9 cellular contexts compared by ENCODE assay signal in the genomic region with DNA sequence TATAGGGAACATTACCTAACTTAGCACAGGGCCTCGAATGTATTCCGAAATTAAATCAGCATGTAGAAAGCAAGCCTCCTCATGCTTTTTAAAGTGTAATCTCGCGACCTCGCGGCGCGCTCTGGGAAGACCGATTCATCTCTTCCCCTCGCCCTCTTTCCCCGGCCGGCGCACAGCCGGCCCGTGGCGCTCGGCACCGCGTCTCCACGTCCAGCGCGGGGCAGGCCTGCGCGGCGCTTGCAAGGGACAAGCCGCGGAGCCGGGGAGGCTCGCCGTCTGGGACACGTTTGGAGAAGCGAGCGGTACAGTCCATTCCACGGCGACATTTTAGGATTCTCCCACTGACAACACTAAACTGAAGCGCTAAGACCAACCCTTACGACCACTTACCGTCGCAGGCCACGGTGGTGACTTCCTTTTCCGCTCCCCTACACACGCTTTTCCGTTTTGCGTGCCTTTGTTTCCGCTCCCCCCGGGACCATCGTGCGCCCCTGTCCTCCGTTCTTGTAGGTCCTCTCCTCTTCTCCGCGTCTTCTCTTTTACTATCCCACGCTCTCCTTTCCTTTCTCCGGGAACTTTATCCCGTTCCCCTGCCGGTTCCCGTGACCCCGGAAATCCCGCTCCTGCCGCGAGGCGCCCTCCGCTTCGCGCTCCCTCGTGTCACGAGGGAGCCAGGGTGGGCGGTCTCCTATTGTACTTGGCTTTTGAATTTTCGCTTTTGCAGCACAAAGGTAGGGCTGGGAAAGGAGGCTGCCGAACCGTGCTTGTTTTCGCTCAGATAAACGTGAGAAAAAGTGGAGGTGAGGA. TPM values are rescaled to one million over a fixed set of nuclear protein-coding genes. Genes with fewer than 3 reads are reported as not detected.
DNase-seq lines count a peak whose midpoint lies in the region; ATAC-seq and TF ChIP-seq lines count a peak whose summit lies in the region.
"Had no signal": no experiment of that assay in that cellular context is flagged by ENCODE, and none has a peak within 500 bp of the region (broad histone marks: within the 10 kb centered on the region; RNA-seq: fewer than 3 reads in every experiment).

A gene with protein sequence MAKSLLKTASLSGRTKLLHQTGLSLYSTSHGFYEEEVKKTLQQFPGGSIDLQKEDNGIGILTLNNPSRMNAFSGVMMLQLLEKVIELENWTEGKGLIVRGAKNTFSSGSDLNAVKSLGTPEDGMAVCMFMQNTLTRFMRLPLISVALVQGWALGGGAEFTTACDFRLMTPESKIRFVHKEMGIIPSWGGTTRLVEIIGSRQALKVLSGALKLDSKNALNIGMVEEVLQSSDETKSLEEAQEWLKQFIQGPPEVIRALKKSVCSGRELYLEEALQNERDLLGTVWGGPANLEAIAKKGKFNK (minus strand): TSS at position 664 of the 807 bp plus-strand sequence. CDS start 12,581 bp downstream, outside the sequence.

- no peaks in the 10 kb centered on the region for H3K27me3 ChIP-seq in BE2C
- H3K27me3 ChIP-seq in ectodermal cell (ENCODE audit: control insufficient read depth, insufficient read depth, low read length, poor library complexity, severe bottlenecking) = no peaks in the 10 kb centered on the region
- H3K27me3 ChIP-seq in lower lobe of right lung (ENCODE audit: low read depth) = no peaks in the 10 kb centered on the region

- H3K4me1 Mint-ChIP-seq in activated CD4-positive, alpha-beta T cell treated with anti-CD3 and anti-CD28 coated beads, Interleukin-2, amount 10 ng/mL, durations not matched to agents 7 days and 5 days = peaks cover 14% of the 10 kb centered on the region

- H3K27me3 Mint-ChIP-seq in activated CD4-positive, alpha-beta T cell treated with anti-CD3 and anti-CD28 coated beads, Interleukin-2, amount 10 ng/mL, durations not matched to agents 7 days and 5 days = no peaks in the 10 kb centered on the region

- no peak within 1 kb of the TSS for H3K4me3 Mint-ChIP-seq in activated CD4-positive, alpha-beta T cell treated with anti-CD3 and anti-CD28 coated beads, Interleukin-2, amount 10 ng/mL, durations not matched to agents 7 days and 5 days
- H3K4me3 Mint-ChIP-seq: T-helper 1 cell treated with Interleukin-12 subunit alpha and Interleukin-12 subunit beta and Interleukin-4 antibody, amounts not matched to agents 30 μg/mL and 1 μg/mL, for 36 hours had no signal

- intact Hi-C loops in lower lobe of right lung (cut with DNase I) = no loop called here

- DNase-seq in BE2C (peak; percentile 81), GM19240 (ENCODE audit: insufficient read length, low spot score) (peak; percentile 26), NCI-H526 (lab: John Stamatoyannopoulos, UW) (peak; percentile 82 to 89), lower lobe of right lung (peak; percentile 78)
- peak; percentile 78 for DNase-seq in activated CD4-positive, alpha-beta T cell treated with anti-CD3 and anti-CD28 coated beads, Interleukin-2, amount 10 ng/mL, durations not matched to agents 7 days and 5 days
- peak; percentile 22 to 60 (median 37) for DNase-seq in stimulated activated CD4-positive, alpha-beta T cell treated with anti-CD3 and anti-CD28 coated beads, TNF-alpha, amount 100 ng/mL, for 1 hour (ENCODE audit: low read depth in 3 of 3, low spot score in 1 of 3)

- H3K9me3 Mint-ChIP-seq in activated CD4-positive, alpha-beta T cell treated with anti-CD3 and anti-CD28 coated beads, Interleukin-2, amount 10 ng/mL, durations not matched to agents 7 days and 5 days = no peaks in the 10 kb centered on the region
- H3K9me3 Mint-ChIP-seq: T-helper 1 cell treated with Interleukin-12 subunit alpha and Interleukin-12 subunit beta and Interleukin-4 antibody, amounts not matched to agents 30 μg/mL and 1 μg/mL, for 36 hours had no signal

- H3K27ac ChIP-seq in ectodermal cell (ENCODE audit: insufficient read depth, low read depth, low read length, poor library complexity, severe bottlenecking) (peak within 1 kb of the TSS; percentile 80), lower lobe of right lung (peak within 1 kb of the TSS; percentile 85)

- 0% methylated on average over 71 to 72 of the region's 72 CpGs for WGBS in ectodermal cell, 2 experiments

- peak within 1 kb of the TSS; percentile 79 for H3K4me3 ChIP-seq in BE2C (ENCODE audit: low read depth, low read length)
- peak within 1 kb of the TSS; percentile 79 for H3K4me3 ChIP-seq in ectodermal cell (ENCODE audit: insufficient read depth, low read depth, low read length)
- H3K4me3 ChIP-seq in lower lobe of right lung = peak within 1 kb of the TSS; percentile 78

- H3K9me3 ChIP-seq in BE2C (no peaks in the 10 kb centered on the region), ectodermal cell (ENCODE audit: control insufficient read depth, low read length) (no peaks in the 10 kb centered on the region), lower lobe of right lung (no peaks in the 10 kb centered on the region)

- H3K36me3 ChIP-seq in BE2C (no peaks in the 10 kb centered on the region; the same call in 1 of the 2 replicates), ectodermal cell (ENCODE audit: control insufficient read depth, insufficient read depth, low read length) (no peaks in the 10 kb centered on the region), lower lobe of right lung (no peaks in the 10 kb centered on the region)

- ATAC-seq in HG03442 (IDR thresholded peaks at IDR 0.05; ENCODE audit: unreplicated experiment) = peak; percentile 72
- peak; percentile 78 to 84 for ATAC-seq in lower lobe of right lung

- TF ChIP-seq CTCF in BE2C (IDR thresholded peaks at IDR 0.05; ENCODE audit: low read depth, low read length) (no peak), lower lobe of right lung (IDR thresholded peaks at IDR 0.05) (no peak)

- H3K4me1 ChIP-seq in BE2C (peaks cover 5% of the 10 kb centered on the region), ectodermal cell (ENCODE audit: control insufficient read depth, insufficient read depth, low read length) (peaks cover 12% of the 10 kb centered on the region), lower lobe of right lung (peaks cover 74% of the 10 kb centered on the region)

- CTCF ChIA-PET in activated CD4-positive, alpha-beta T cell treated with anti-CD3 and anti-CD28 coated beads, Interleukin-2, amount 10 ng/mL, durations not matched to agents 7 days and 5 days (lab: Charles Lee) = interaction anchor here (0.9 to 1.5 kb wide), 2 partner anchors 10 to 20 kb away, joined by 3 to 4 read pairs; no protein-coding TSS in a partner anchor

- POLR2A ChIA-PET in activated CD4-positive, alpha-beta T cell treated with anti-CD3 and anti-CD28 coated beads, Interleukin-2, amount 10 ng/mL, durations not matched to agents 7 days and 5 days (lab: Charles Lee) = interaction anchor here (0.7 kb wide), 2 partner anchors 10 to 77 kb away, joined by 4 read pairs; no protein-coding TSS in a partner anchor

- H3K27ac Mint-ChIP-seq in activated CD4-positive, alpha-beta T cell treated with anti-CD3 and anti-CD28 coated beads, Interleukin-2, amount 10 ng/mL, durations not matched to agents 7 days and 5 days = no peak within 1 kb of the TSS
- H3K27ac Mint-ChIP-seq: T-helper 1 cell treated with Interleukin-12 subunit alpha and Interleukin-12 subunit beta and Interleukin-4 antibody, amounts not matched to agents 30 μg/mL and 1 μg/mL, for 36 hours had no signal

- peaks cover 7% of the 10 kb centered on the region for H3K36me3 Mint-ChIP-seq in activated CD4-positive, alpha-beta T cell treated with anti-CD3 and anti-CD28 coated beads, Interleukin-2, amount 10 ng/mL, durations not matched to agents 7 days and 5 days (ENCODE audit: low read depth)

RNA-seq across cellular contexts. Expression of the gene that starts here (rescaled TPM):
- 66.1 TPM for polyA plus RNA-seq in BE2C (2012; ENCODE audit: insufficient read depth, insufficient read length, low read depth)
- total RNA-seq in activated CD4-positive, alpha-beta T cell treated with anti-CD3 and anti-CD28 coated beads, Interleukin-2, amount 10 ng/mL, durations not matched to agents 7 days and 5 days = 10 to 100 TPM; 31.1 to 38.5 TPM
- 62.9 TPM for polyA plus RNA-seq in ectodermal cell (2013, experiment 1 of 4)
- polyA plus RNA-seq in ectodermal cell (2013, experiment 2 of 4) = 65.2 TPM
- polyA plus RNA-seq in ectodermal cell (2013, experiment 3 of 4) = 61.3 TPM
- polyA plus RNA-seq in ectodermal cell (2013, experiment 4 of 4) = 65.1 TPM
- total RNA-seq in lower lobe of right lung = 109 TPM

Comparison
In these comparisons a context has a peak if more than half of its experiments do, and no peak if none do; other contexts are left out.
1. Peak in every context shown above with its lines: DNase-seq, ATAC-seq, H3K4me3 ChIP-seq and H3K27ac ChIP-seq.
2. DNase-seq: peak in every context shown above with its lines; median percentile 86 in NCI-H526; 81 in BE2C; 78 in activated CD4-positive, alpha-beta T cell treated with anti-CD3 and anti-CD28 coated beads, Interleukin-2, amount 10 ng/mL, durations not matched to agents 7 days and 5 days; 78 in lower lobe of right lung; 37 in stimulated activated CD4-positive, alpha-beta T cell treated with anti-CD3 and anti-CD28 coated beads, TNF-alpha, amount 100 ng/mL, for 1 hour; 26 in GM19240.